Comparison of ENCODE assay signal across 8 cellular contexts in the genomic region with DNA sequence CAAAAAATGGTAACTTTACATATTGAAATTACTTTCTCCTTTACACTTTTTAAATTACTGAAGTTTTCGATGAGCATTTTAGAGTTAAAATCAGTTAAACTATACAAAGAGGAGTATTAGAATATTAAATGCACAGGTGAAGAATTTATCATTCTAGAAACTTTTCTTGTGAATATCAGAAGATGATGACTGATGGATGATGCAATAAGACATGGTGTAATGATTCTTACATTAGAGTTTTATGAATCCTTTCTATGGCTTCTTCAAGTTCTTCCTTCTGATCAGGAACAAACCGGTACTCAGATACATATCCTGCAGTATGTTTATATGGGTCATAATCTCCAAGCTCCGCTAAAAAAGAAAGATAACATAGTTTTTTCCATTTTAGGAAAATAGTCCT.
"Had no signal": no experiment of that assay in that cellular context is flagged by ENCODE, and none has a peak within 500 bp of the region (broad histone marks: within the 10 kb centered on the region; RNA-seq: fewer than 3 reads in every experiment).

No MANE protein-coding gene starts in this region.

- ATAC-seq: GM23338 had no signal

- DNase-seq: H9, HCEC 1CT, Kasumi-1, KG1 had no signal

- FAIRE-seq: H1, H54 had no signal

- H3K4me3 ChIP-seq: GM23338 had no signal

- H2AFZ ChIP-seq: GM23338 had no signal

- H3K4me2 ChIP-seq: GM23338 had no signal

- H3K27ac ChIP-seq: HL-60 had no signal
